Comparison of ENCODE assay signal across 9 cellular contexts in the genomic region with DNA sequence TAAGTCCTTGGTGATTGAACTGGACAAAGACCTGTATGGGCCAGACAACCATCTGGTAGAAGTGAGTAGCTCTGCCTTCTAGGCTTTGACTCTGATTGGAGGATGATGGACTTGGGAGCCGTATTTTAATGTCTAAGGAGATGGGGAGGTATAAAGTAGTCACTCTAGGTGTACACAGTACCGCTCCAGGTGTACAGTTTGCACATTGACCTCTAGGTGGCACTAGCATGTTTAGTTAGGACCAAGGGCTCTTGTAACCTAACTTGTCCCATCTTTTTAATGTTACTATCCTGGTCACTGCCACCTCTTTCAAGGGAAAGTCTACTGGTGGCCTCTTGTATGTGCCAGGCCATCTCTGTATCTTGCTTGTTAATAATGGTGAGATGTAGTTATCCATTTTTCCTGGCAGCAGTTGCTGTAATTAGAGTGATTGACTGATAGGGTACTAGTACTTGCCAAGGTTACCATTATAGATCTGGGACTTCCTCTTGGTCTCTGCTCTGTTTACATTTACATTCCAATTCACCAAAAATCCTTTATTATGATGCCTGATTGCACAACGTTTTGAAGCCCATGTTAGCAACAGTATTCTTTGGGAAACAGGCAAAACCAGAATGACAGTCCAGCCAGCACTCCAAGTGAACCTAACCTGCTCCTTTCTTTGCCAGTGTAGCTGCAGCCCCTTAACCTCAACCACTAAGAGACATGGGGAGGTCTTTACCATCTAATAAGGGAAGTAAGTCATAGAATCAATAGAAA. TPM values are rescaled to one million over a fixed set of nuclear protein-coding genes. Genes with fewer than 3 reads are reported as not detected.
DNase-seq lines count a peak whose midpoint lies in the region; ATAC-seq, FAIRE-seq and TF ChIP-seq lines count a peak whose summit lies in the region.
"Had no signal": no experiment of that assay in that cellular context is flagged by ENCODE, and none has a peak within 500 bp of the region (broad histone marks: within the 10 kb centered on the region; RNA-seq: fewer than 3 reads in every experiment).

No MANE protein-coding gene starts in this region.

- TF ChIP-seq CTCF in GM23338 (conservative IDR thresholded peaks at IDR 0.05; ENCODE audit: low read depth in 2 of 2) (peak; percentile 74 to 78), endothelial cell of umbilical vein (IDR thresholded peaks at IDR 0.05; ENCODE audit: extremely low read depth in 1 of 2, insufficient read depth in 1 of 2, low read depth in 1 of 2, low read length in 2 of 2) (peak; percentile 74 to 77), nephron (IDR thresholded peaks at IDR 0.05; ENCODE audit: unreplicated experiment in 3 of 3) (peak; percentile 75 to 77 (median 75))

- peaks cover 14% of the 10 kb centered on the region; the same call in 2 of the 3 replicates for H3K4me1 Mint-ChIP-seq in GM23338
- peaks cover 37% of the 10 kb centered on the region for H3K4me1 Mint-ChIP-seq in activated CD4-positive, alpha-beta memory T cell treated with anti-CD3 and anti-CD28 coated beads for 36 hours (ENCODE audit: low read depth)
- H3K4me1 Mint-ChIP-seq in nephron, result peaks cover 21% of the 10 kb centered on the region

- FAIRE-seq in endothelial cell of umbilical vein (lab: Jason Lieb, UNC), result peak; percentile 53

- intact Hi-C loops in activated CD4-positive, alpha-beta memory T cell treated with anti-CD3 and anti-CD28 coated beads for 36 hours (cut with micrococcal nuclease), result loop anchor here (5.0 kb wide), 1 partner anchor 224 kb away; no protein-coding TSS in a partner anchor
- intact Hi-C loops in endothelial cell of umbilical vein (cut with micrococcal nuclease), result no loop called here

- dilution Hi-C loops in endothelial cell of umbilical vein (cut with MboI; ENCODE audit: extremely low pct_ligation_motif_present, low sequenced_read_pairs), result no loop called here

- peaks cover 0 to 47% (median 37%) of the 10 kb centered on the region in 11 experiments; a peak in 19 of 22 replicates for H4K20me1 ChIP-seq in BLaER1 treated with 17β-estradiol and CSF1 and Interleukin-3, amounts not matched to agents 10 nM and 100 nM
- H4K20me1 ChIP-seq in GM23338 (replicated peaks; ENCODE audit: insufficient read depth) (peaks cover 18% of the 10 kb centered on the region), endothelial cell of umbilical vein (replicated peaks; ENCODE audit: control insufficient read depth, extremely low read depth, insufficient read depth, low read length) (no peaks in the 10 kb centered on the region)

- peaks cover 30 to 45% (median 39%) of the 10 kb centered on the region in 10 experiments for H3K4me1 ChIP-seq in BLaER1 treated with 17β-estradiol and CSF1 and Interleukin-3, amounts not matched to agents 10 nM and 100 nM
- peaks cover 5% of the 10 kb centered on the region for H3K4me1 ChIP-seq in GM23338 (ENCODE audit: insufficient read depth)
- H3K4me1 ChIP-seq in endothelial cell of umbilical vein (ENCODE audit: control insufficient read depth, extremely low read depth, insufficient read depth, low read length), result peaks cover 35% of the 10 kb centered on the region

- DNase-seq in GM23338 (ENCODE audit: low spot score) (peak; percentile 83), NCI-H2196 (lab: John Stamatoyannopoulos, UW; ENCODE audit: unreplicated experiment) (peak; percentile 87), endothelial cell of umbilical vein (ENCODE audit: low read depth, low spot score) (peak; percentile 59)
- DNase-seq in activated CD4-positive, alpha-beta memory T cell treated with anti-CD3 and anti-CD28 coated beads for 36 hours, result peak; percentile 63
- DNase-seq: left cardiac atrium had no signal

- no peaks in the 10 kb centered on the region for H3K27me3 ChIP-seq in BLaER1 treated with 17β-estradiol and CSF1 and Interleukin-3, amounts not matched to agents 10 nM and 100 nM
- no peaks in the 10 kb centered on the region for H3K27me3 ChIP-seq in GM23338 (ENCODE audit: insufficient read depth)
- no peaks in the 10 kb centered on the region for H3K27me3 ChIP-seq in endothelial cell of umbilical vein (ENCODE audit: control insufficient read depth in 2 of 2, insufficient read depth in 2 of 2, low read length in 2 of 2)

- no TSS peak for BruUV-seq in endothelial cell of umbilical vein (replicated peaks; lab: Mats Ljungman, UMichigan)

- H2AFZ ChIP-seq in GM23338 (no peak overlapping the region), endothelial cell of umbilical vein (ENCODE audit: low read depth, low read length) (no peak overlapping the region)

- no peak overlapping the region for H3K4me3 ChIP-seq in BLaER1 treated with 17β-estradiol and CSF1 and Interleukin-3, amounts not matched to agents 10 nM and 100 nM
- no peak overlapping the region for H3K4me3 ChIP-seq in GM23338
- H3K4me3 ChIP-seq in endothelial cell of umbilical vein (replicated peaks in 1 of 3; ENCODE audit: insufficient read depth in 1 of 3, low read depth in 1 of 3, low read length in 3 of 3), result no peak overlapping the region

- H3K9me3 ChIP-seq in BLaER1 treated with 17β-estradiol and CSF1 and Interleukin-3, amounts not matched to agents 10 nM and 100 nM (replicated peaks in 1 of 11), result no peaks in the 10 kb centered on the region
- no peaks in the 10 kb centered on the region for H3K9me3 ChIP-seq in endothelial cell of umbilical vein (replicated peaks; ENCODE audit: control insufficient read depth, insufficient read depth, low read length)

- H3K9me3 Mint-ChIP-seq in GM23338, result no peaks in the 10 kb centered on the region; the same call in 2 of the 3 replicates
- no peaks in the 10 kb centered on the region for H3K9me3 Mint-ChIP-seq in activated CD4-positive, alpha-beta memory T cell treated with anti-CD3 and anti-CD28 coated beads for 36 hours
- H3K9me3 Mint-ChIP-seq in nephron, result no peaks in the 10 kb centered on the region

- H3K79me2 ChIP-seq in GM23338 (replicated peaks; ENCODE audit: insufficient read depth) (peaks cover 27% of the 10 kb centered on the region), endothelial cell of umbilical vein (ENCODE audit: control insufficient read depth, insufficient read depth, low read length) (peaks cover 16% of the 10 kb centered on the region)

- peak overlapping the region; percentile 18 to 93 (median 49); a peak in 19 of 22 replicates for H3K4me2 ChIP-seq in BLaER1 treated with 17β-estradiol and CSF1 and Interleukin-3, amounts not matched to agents 10 nM and 100 nM
- H3K4me2 ChIP-seq in GM23338 (no peak overlapping the region), endothelial cell of umbilical vein (ENCODE audit: insufficient read depth, low read length) (peak overlapping the region; percentile 56)

- H3F3A ChIP-seq in GM23338 (replicated peaks; ENCODE audit: low read depth), result peaks cover 31% of the 10 kb centered on the region

- H3K27ac Mint-ChIP-seq in GM23338 (no peak overlapping the region), nephron (peak overlapping the region; percentile 22 to 53 (median 49))
- H3K27ac Mint-ChIP-seq in activated CD4-positive, alpha-beta memory T cell treated with anti-CD3 and anti-CD28 coated beads for 36 hours, result peak overlapping the region; percentile 82

- CTCF ChIA-PET in activated CD4-positive, alpha-beta memory T cell treated with anti-CD3 and anti-CD28 coated beads for 36 hours (lab: Charles Lee), result interaction anchor here (0.6 to 9.3 kb wide), 25 partner anchors 8 to 673 kb away, joined by 3 to 138 read pairs (median 4); a partner anchor contains a TSS
- CTCF ChIA-PET in endothelial cell of umbilical vein (lab: Charles Lee), result interaction anchor here (0.8 to 5.6 kb wide), 17 partner anchors 8 to 226 kb away, joined by 3 to 89 read pairs (median 6); a partner anchor contains a TSS

- peaks cover 69 to 75% (median 74%) of the 10 kb centered on the region in 11 experiments for H3K36me3 ChIP-seq in BLaER1 treated with 17β-estradiol and CSF1 and Interleukin-3, amounts not matched to agents 10 nM and 100 nM
- H3K36me3 ChIP-seq in GM23338 (ENCODE audit: insufficient read depth), result peaks cover 65% of the 10 kb centered on the region
- H3K36me3 ChIP-seq in endothelial cell of umbilical vein (ENCODE audit: control insufficient read depth in 2 of 2, extremely low read depth in 1 of 2, insufficient read depth in 2 of 2, low read length in 2 of 2), result peaks cover 29 to 34% of the 10 kb centered on the region in 2 experiments

- H3K9me2 ChIP-seq in GM23338 (ENCODE audit: insufficient read depth), result no peaks in the 10 kb centered on the region

- ATAC-seq in GM23338, result peak; percentile 4; the same call in 1 of the 3 replicates
- no peak for ATAC-seq in HG03520 (IDR thresholded peaks at IDR 0.05; ENCODE audit: unreplicated experiment)
- no peak for ATAC-seq in HG03097 (IDR thresholded peaks at IDR 0.05; ENCODE audit: low FRiP score, unreplicated experiment)

- H3K9ac ChIP-seq in BLaER1 treated with 17β-estradiol and CSF1 and Interleukin-3, amounts not matched to agents 10 nM and 100 nM, result peak overlapping the region in 6 of 11 experiments; percentile 16 to 57 (median 40); a peak in 6 of 22 replicates
- H3K9ac ChIP-seq in endothelial cell of umbilical vein (replicated peaks; ENCODE audit: extremely low read depth, insufficient read depth, low read length), result peak overlapping the region; percentile 19

- peak overlapping the region in 7 of 11 experiments; percentile 14 to 60 (median 26); a peak in 9 of 22 replicates for H3K27ac ChIP-seq in BLaER1 treated with 17β-estradiol and CSF1 and Interleukin-3, amounts not matched to agents 10 nM and 100 nM
- H3K27ac ChIP-seq in GM23338 (ENCODE audit: low read depth), result no peak overlapping the region
- peak overlapping the region; percentile 61 for H3K27ac ChIP-seq in endothelial cell of umbilical vein (ENCODE audit: insufficient read depth, low read depth, low read length)

- H3K9me1 ChIP-seq in endothelial cell of umbilical vein (replicated peaks; ENCODE audit: control insufficient read depth, extremely low read depth, insufficient read depth, low read length), result no peaks in the 10 kb centered on the region

- H3K4me3 Mint-ChIP-seq in GM23338 (no peak overlapping the region; the same call in 2 of the 3 replicates), nephron (peak overlapping the region; percentile 41 to 70 (median 61))
- peak overlapping the region; percentile 42 for H3K4me3 Mint-ChIP-seq in activated CD4-positive, alpha-beta memory T cell treated with anti-CD3 and anti-CD28 coated beads for 36 hours

- POLR2A ChIA-PET in activated CD4-positive, alpha-beta memory T cell treated with anti-CD3 and anti-CD28 coated beads for 36 hours (lab: Charles Lee), result interaction anchor here (1.1 kb wide), 1 partner anchor 23 kb away, joined by 3 read pairs; a partner anchor contains a TSS
- POLR2A ChIA-PET in endothelial cell of umbilical vein (lab: Charles Lee), result interaction anchor here (1.0 kb wide), 1 partner anchor 78 kb away, joined by 3 read pairs; a partner anchor contains a TSS

- no peak for TF ChIP-seq POLR2A in endothelial cell of umbilical vein (IDR thresholded peaks at IDR 0.05; ENCODE audit: low read depth, low read length)

- H3K36me3 Mint-ChIP-seq in GM23338 (ENCODE audit: low read depth) (peaks cover 80% of the 10 kb centered on the region), nephron (ENCODE audit: low read depth) (peaks cover 63% of the 10 kb centered on the region)
- H3K36me3 Mint-ChIP-seq in activated CD4-positive, alpha-beta memory T cell treated with anti-CD3 and anti-CD28 coated beads for 36 hours, result peaks cover 24% of the 10 kb centered on the region

- no peaks in the 10 kb centered on the region for H3K27me3 Mint-ChIP-seq in GM23338 (ENCODE audit: insufficient read depth, low read depth, poor library complexity)
- H3K27me3 Mint-ChIP-seq in activated CD4-positive, alpha-beta memory T cell treated with anti-CD3 and anti-CD28 coated beads for 36 hours, result no peaks in the 10 kb centered on the region
- H3K27me3 Mint-ChIP-seq in nephron (ENCODE audit: low read depth), result no peaks in the 10 kb centered on the region

RNA-seq across cellular contexts. Expression of a gene that starts 3.6 kb away (rescaled TPM):
- total RNA-seq in GM23338 (2014; rRNA removed; shearing (Covaris generic)), result 276 and 287 TPM in 2 replicates
- polyA plus RNA-seq in GM23338 (2016; fragmentation: Nextera tagmentation; extraction: Ambion mirVana) (124 and 145 TPM in 2 replicates), endothelial cell of umbilical vein (94.2 and 94.3 TPM in 2 replicates)
- total RNA-seq in activated CD4-positive, alpha-beta memory T cell treated with anti-CD3 and anti-CD28 coated beads for 36 hours, result 10 to 100 TPM; 56.1 to 56.3 TPM
- total RNA-seq in endothelial cell of umbilical vein, result 86.6 and 101 TPM in 2 replicates
- 85.9 and 89.8 TPM in 2 replicates for polyA plus RNA-seq in endothelial cell of umbilical vein (2011; cell fraction: cytosol; rRNA removed)
- 206 and 214 TPM in 2 replicates for polyA plus RNA-seq in endothelial cell of umbilical vein (2011; cell fraction: nucleus; rRNA removed)
- polyA plus RNA-seq in endothelial cell of umbilical vein (2012), result 69.0 and 80.7 TPM in 2 replicates
- 125 and 129 TPM in 2 replicates for polyA minus RNA-seq in endothelial cell of umbilical vein
- polyA minus RNA-seq in endothelial cell of umbilical vein (2011; cell fraction: cytosol; rRNA and poly(A)+ RNA removed), result 68.2 TPM
- 85.9 and 108 TPM in 2 replicates for polyA minus RNA-seq in endothelial cell of umbilical vein (2011; cell fraction: nucleus; rRNA and poly(A)+ RNA removed)

RNA-seq across cellular contexts. Expression of a gene that starts 15.1 kb away (rescaled TPM):
- 0.23 and 0.45 TPM in 2 replicates for total RNA-seq in GM23338 (2014; rRNA removed; shearing (Covaris generic))
- polyA plus RNA-seq in GM23338 (2016; fragmentation: Nextera tagmentation; extraction: Ambion mirVana) (0.17 and 0.36 TPM in 2 replicates), endothelial cell of umbilical vein (0.07 and 0.10 TPM in 2 replicates)
- total RNA-seq in activated CD4-positive, alpha-beta memory T cell treated with anti-CD3 and anti-CD28 coated beads for 36 hours, result under 1 TPM; 0.10 to 0.34 TPM
- 0.48 TPM in 1 of 2 replicates, not detected in the other for total RNA-seq in endothelial cell of umbilical vein
- polyA plus RNA-seq in endothelial cell of umbilical vein (2011; cell fraction: cytosol; rRNA removed), result 0.04 TPM in 1 of 2 replicates, not detected in the other
- polyA plus RNA-seq in endothelial cell of umbilical vein (2011; cell fraction: nucleus; rRNA removed), result 0.36 and 0.71 TPM in 2 replicates
- not detected in 2 replicates for polyA plus RNA-seq in endothelial cell of umbilical vein (2012)
- 1.0 TPM in 1 of 2 replicates, not detected in the other for polyA minus RNA-seq in endothelial cell of umbilical vein
- polyA minus RNA-seq in endothelial cell of umbilical vein (2011; cell fraction: cytosol; rRNA and poly(A)+ RNA removed), result not detected
- polyA minus RNA-seq in endothelial cell of umbilical vein (2011; cell fraction: nucleus; rRNA and poly(A)+ RNA removed), result 0.82 and 0.91 TPM in 2 replicates

RNA-seq across cellular contexts. Expression of a gene that starts 23.3 kb away (rescaled TPM):
- total RNA-seq in GM23338 (2014; rRNA removed; shearing (Covaris generic)), result 27.8 and 43.7 TPM in 2 replicates
- polyA plus RNA-seq in GM23338 (2016; fragmentation: Nextera tagmentation; extraction: Ambion mirVana) (73.0 and 73.5 TPM in 2 replicates), endothelial cell of umbilical vein (106 and 114 TPM in 2 replicates)
- total RNA-seq in activated CD4-positive, alpha-beta memory T cell treated with anti-CD3 and anti-CD28 coated beads for 36 hours, result 10 to 100 TPM; 46.1 to 48.7 TPM
- total RNA-seq in endothelial cell of umbilical vein, result 40.0 and 40.3 TPM in 2 replicates
- polyA plus RNA-seq in endothelial cell of umbilical vein (2011; cell fraction: cytosol; rRNA removed), result 94.7 and 115 TPM in 2 replicates
- 22.1 and 26.6 TPM in 2 replicates for polyA plus RNA-seq in endothelial cell of umbilical vein (2011; cell fraction: nucleus; rRNA removed)
- 59.2 and 75.4 TPM in 2 replicates for polyA plus RNA-seq in endothelial cell of umbilical vein (2012)
- 47.8 and 48.2 TPM in 2 replicates for polyA minus RNA-seq in endothelial cell of umbilical vein
- polyA minus RNA-seq in endothelial cell of umbilical vein (2011; cell fraction: cytosol; rRNA and poly(A)+ RNA removed), result 26.9 TPM
- polyA minus RNA-seq in endothelial cell of umbilical vein (2011; cell fraction: nucleus; rRNA and poly(A)+ RNA removed), result 13.0 and 16.5 TPM in 2 replicates

RNA-seq across cellular contexts. Expression of a gene that starts 31.4 kb away (rescaled TPM):
- 1.5 and 1.6 TPM in 2 replicates for total RNA-seq in GM23338 (2014; rRNA removed; shearing (Covaris generic))
- polyA plus RNA-seq in GM23338 (2016; fragmentation: Nextera tagmentation; extraction: Ambion mirVana) (0.47 and 0.76 TPM in 2 replicates), endothelial cell of umbilical vein (0.66 and 0.75 TPM in 2 replicates)
- 1 to 10 TPM; 1.1 to 1.6 TPM for total RNA-seq in activated CD4-positive, alpha-beta memory T cell treated with anti-CD3 and anti-CD28 coated beads for 36 hours
- total RNA-seq in endothelial cell of umbilical vein, result 0.53 and 0.55 TPM in 2 replicates
- 0.32 and 0.56 TPM in 2 replicates for polyA plus RNA-seq in endothelial cell of umbilical vein (2011; cell fraction: cytosol; rRNA removed)
- 1.4 and 1.8 TPM in 2 replicates for polyA plus RNA-seq in endothelial cell of umbilical vein (2011; cell fraction: nucleus; rRNA removed)
- 1.1 and 1.2 TPM in 2 replicates for polyA plus RNA-seq in endothelial cell of umbilical vein (2012)
- 0.90 and 1.1 TPM in 2 replicates for polyA minus RNA-seq in endothelial cell of umbilical vein
- polyA minus RNA-seq in endothelial cell of umbilical vein (2011; cell fraction: cytosol; rRNA and poly(A)+ RNA removed), result 3.4 TPM
- 0.58 and 0.67 TPM in 2 replicates for polyA minus RNA-seq in endothelial cell of umbilical vein (2011; cell fraction: nucleus; rRNA and poly(A)+ RNA removed)
